In genomic region chr12:9906888-9907287, GRCh38 we compare ENCODE assay signal across 9 cellular contexts. TPM values are rescaled to one million over a fixed set of nuclear protein-coding genes. Genes with fewer than 3 reads are reported as not detected.
DNase-seq lines count a peak whose midpoint lies in the region; ATAC-seq lines count a peak whose summit lies in the region.
"Had no signal": no experiment of that assay in that cellular context is flagged by ENCODE, and none has a peak within 500 bp of the region (broad histone marks: within the 10 kb centered on the region; RNA-seq: fewer than 3 reads in every experiment).

No MANE protein-coding gene starts in this region.

- H3K27me3 Mint-ChIP-seq in activated T-cell treated with anti-CD3 and anti-CD28 coated beads, Interleukin-2, amount 50 U/mL, for 24 hours = no peaks in the 10 kb centered on the region
- H3K27me3 Mint-ChIP-seq in immature natural killer cell (ENCODE audit: low read depth in 3 of 3) = peaks cover 0 to under 1% (median 0%) of the 10 kb centered on the region in 3 donors

- peak; percentile 23 to 36 for DNase-seq in AML-193 (lab: John Stamatoyannopoulos, UW)
- peak; percentile 59 for DNase-seq in MV-4-11 (lab: John Stamatoyannopoulos, UW)
- no peak for DNase-seq in activated T-cell treated with anti-CD3 and anti-CD28 coated beads, Interleukin-2, amount 50 U/mL, for 24 hours
- DNase-seq in immature natural killer cell = peak; percentile 74 to 75 (median 74)
- DNase-seq in T-helper 9 cell = no peak
- DNase-seq in NCI-H526 treated with DMSO at 0.1 percent for 48 hours (lab: John Stamatoyannopoulos, UW) = no peak
- DNase-seq: NCI-H2029 treated with DMSO at 0.1 percent for 48 hours had no signal

- H3K4me3 Mint-ChIP-seq in activated T-cell treated with anti-CD3 and anti-CD28 coated beads, Interleukin-2, amount 50 U/mL, for 24 hours = no peak overlapping the region
- peak overlapping the region; percentile 42 to 68 (median 64) for H3K4me3 Mint-ChIP-seq in immature natural killer cell

- H3K4me1 Mint-ChIP-seq in activated T-cell treated with anti-CD3 and anti-CD28 coated beads, Interleukin-2, amount 50 U/mL, for 24 hours (ENCODE audit: low read depth) = peaks cover 32% of the 10 kb centered on the region
- H3K4me1 Mint-ChIP-seq in immature natural killer cell = peaks cover 30 to 41% of the 10 kb centered on the region in 2 donors

- H3K27ac Mint-ChIP-seq in activated T-cell treated with anti-CD3 and anti-CD28 coated beads, Interleukin-2, amount 50 U/mL, for 24 hours = peak overlapping the region; percentile 72
- H3K27ac Mint-ChIP-seq in immature natural killer cell = peak overlapping the region; percentile 56 to 87 (median 80)

- peaks cover 44% of the 10 kb centered on the region for H3K9me3 Mint-ChIP-seq in activated T-cell treated with anti-CD3 and anti-CD28 coated beads, Interleukin-2, amount 50 U/mL, for 24 hours
- H3K9me3 Mint-ChIP-seq in immature natural killer cell = peaks cover 14 to 40% (median 37%) of the 10 kb centered on the region in 6 donors

- H3K36me3 Mint-ChIP-seq in activated T-cell treated with anti-CD3 and anti-CD28 coated beads, Interleukin-2, amount 50 U/mL, for 24 hours (ENCODE audit: low read depth) = peaks cover 23% of the 10 kb centered on the region
- peaks cover 6 to 17% (median 9%) of the 10 kb centered on the region in 3 donors for H3K36me3 Mint-ChIP-seq in immature natural killer cell

- ATAC-seq in HG02970 (IDR thresholded peaks at IDR 0.05; ENCODE audit: low FRiP score, unreplicated experiment) = no peak
- no peak for ATAC-seq in HG03565 (IDR thresholded peaks at IDR 0.05; ENCODE audit: unreplicated experiment)

RNA-seq across cellular contexts. Expression of gene CLEC2A, which starts 25.3 kb away (rescaled TPM):
- polyA plus RNA-seq in immature natural killer cell = not detected

RNA-seq across cellular contexts. Expression of gene KLRF2, which starts 25.6 kb away (rescaled TPM):
- polyA plus RNA-seq in immature natural killer cell = 1 to 10 TPM in 1 of 3 donors, under 1 TPM in 1, not detected in 1; 0.94 to 3.4 TPM

RNA-seq across cellular contexts. Expression of gene CLEC2B, which starts 37.7 kb away (rescaled TPM):
- polyA plus RNA-seq in immature natural killer cell = 100 to 1,000 TPM in 2 of 3 donors, 10 to 100 TPM in 1; 92.8 to 134 (median 130) TPM

Comparison
In these comparisons a context has a peak if more than half of its experiments do, and no peak if none do; other contexts are left out.
1. DNase-seq: peak in AML-193 (2 of 2), MV-4-11 (single experiment) and immature natural killer cell (3 of 3); none in activated T-cell treated with anti-CD3 and anti-CD28 coated beads, Interleukin-2, amount 50 U/mL, for 24 hours (single experiment), T-helper 9 cell (single experiment) and NCI-H526 treated with DMSO at 0.1 percent for 48 hours (single experiment).